In the genomic region with DNA sequence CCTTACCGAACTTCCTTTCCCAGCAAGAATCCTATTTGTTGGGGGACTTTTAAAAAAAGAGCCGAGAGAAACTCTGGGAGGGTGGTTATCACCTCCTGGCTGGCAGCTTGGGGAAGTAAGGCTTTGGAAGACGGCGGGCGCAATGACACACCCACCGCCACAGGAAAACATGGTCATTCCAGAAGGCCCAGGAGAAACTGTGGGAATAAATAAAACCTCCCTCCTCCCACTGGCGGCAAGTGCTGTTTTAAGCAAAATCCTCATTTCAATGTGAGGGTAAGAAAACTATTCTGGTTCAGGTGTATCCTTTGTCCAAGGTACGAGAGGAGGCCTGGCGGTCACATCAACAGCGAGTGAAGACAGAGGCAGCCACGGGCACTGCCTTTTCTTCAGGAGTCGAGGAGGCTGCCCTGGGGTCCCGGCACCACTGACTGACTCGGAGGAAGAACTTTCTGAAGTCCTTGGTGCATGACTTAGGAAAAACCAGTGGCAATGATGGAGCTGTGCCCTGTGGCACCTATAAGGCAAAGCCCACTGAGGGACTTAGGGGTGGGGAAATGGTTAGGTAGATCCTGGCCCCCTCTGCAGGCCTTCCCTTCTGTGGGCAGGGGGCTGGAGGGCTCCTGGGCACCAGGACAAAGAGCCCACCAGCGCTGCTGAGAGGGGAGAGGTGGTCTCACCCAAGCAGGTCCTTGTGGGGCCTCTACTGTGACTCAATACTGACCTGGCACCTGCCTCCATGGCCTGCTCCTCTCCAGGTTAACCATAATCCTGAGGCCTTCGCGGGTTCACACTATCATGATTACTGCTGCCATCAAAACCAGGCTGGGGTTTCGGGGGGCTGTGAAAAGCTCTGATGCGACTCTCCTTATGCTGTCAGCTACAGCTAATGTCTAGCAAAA, we compare ENCODE assay signal across 9 cellular contexts. TPM values are rescaled to one million over a fixed set of nuclear protein-coding genes. Genes with fewer than 3 reads are reported as not detected.
DNase-seq lines count a peak whose midpoint lies in the region; ATAC-seq and TF ChIP-seq lines count a peak whose summit lies in the region.
"Had no signal": no experiment of that assay in that cellular context is flagged by ENCODE, and none has a peak within 500 bp of the region (broad histone marks: within the 10 kb centered on the region; RNA-seq: fewer than 3 reads in every experiment).

No MANE protein-coding gene starts in this region.

- no peak for TF ChIP-seq CTCF in brain microvascular endothelial cell (IDR thresholded peaks at IDR 0.05; ENCODE audit: low read depth, low read length, missing control alignments)
- TF ChIP-seq CTCF in tibial nerve (IDR thresholded peaks at IDR 0.05) = no peak

- no peaks in the 10 kb centered on the region for H3K27me3 Mint-ChIP-seq in activated T-cell treated with anti-CD3 and anti-CD28 coated beads, Interleukin-2, amount 50 U/mL, for 24 hours

- peak overlapping the region; percentile 96 for H3K27ac Mint-ChIP-seq in activated T-cell treated with anti-CD3 and anti-CD28 coated beads, Interleukin-2, amount 50 U/mL, for 24 hours

- 65 to 69% methylated on average over 18 to 19 of the region's 19 CpGs for WGBS in tibial nerve, 2 donors

- H3K9ac ChIP-seq in mucosa of rectum (ENCODE audit: low read depth in 1 of 2, low read length in 2 of 2) = no peak overlapping the region

- H3K9me3 ChIP-seq in mucosa of rectum (ENCODE audit: control insufficient read depth in 2 of 2, low read length in 2 of 2) = no peaks in the 10 kb centered on the region
- H3K9me3 ChIP-seq in tibial nerve = no peaks in the 10 kb centered on the region

- TF ChIP-seq POLR2A in tibial nerve (IDR thresholded peaks at IDR 0.05) = no peak

- peak overlapping the region; percentile 9 for H3K4me3 Mint-ChIP-seq in activated T-cell treated with anti-CD3 and anti-CD28 coated beads, Interleukin-2, amount 50 U/mL, for 24 hours

- ATAC-seq in GM19452 (IDR thresholded peaks at IDR 0.05; ENCODE audit: unreplicated experiment) = no peak

- H3K27ac ChIP-seq in brain microvascular endothelial cell (peak overlapping the region; percentile 96), mucosa of rectum (ENCODE audit: low read depth in 2 of 2, low read length in 2 of 2) (peak overlapping the region; percentile 4 to 73), tibial nerve (peak overlapping the region; percentile 86 to 98 (median 92))

- TF ChIP-seq EP300 in tibial nerve (IDR thresholded peaks at IDR 0.05) = peak in 1 of 2 donors; percentile 13

- in situ Hi-C loops in brain microvascular endothelial cell (cut with HindIII; ENCODE audit: low pct_ligation_motif_present, low sequenced_read_pairs) = no loop called here

- peaks cover 44 to 45% of the 10 kb centered on the region in 2 donors for H3K4me1 ChIP-seq in mucosa of rectum (ENCODE audit: control insufficient read depth in 2 of 2, insufficient read depth in 2 of 2, low read length in 2 of 2)
- peaks cover 4 to 93% (median 77%) of the 10 kb centered on the region in 4 donors for H3K4me1 ChIP-seq in tibial nerve

- peak; percentile 59 for DNase-seq in activated T-cell treated with anti-CD3 and anti-CD28 coated beads, Interleukin-2, amount 50 U/mL, for 24 hours
- DNase-seq in activated T-cell treated with anti-CD3 and anti-CD28 coated beads, Interleukin-2, amount 50 U/mL, for 1 hour = no peak
- no peak for DNase-seq in brain microvascular endothelial cell
- DNase-seq in tibial nerve (ENCODE audit: low spot score in 2 of 2) = no peak
- DNase-seq in NCI-H510A treated with DMSO at 0.1 percent for 48 hours (lab: John Stamatoyannopoulos, UW) = no peak
- DNase-seq in DMS53 (lab: John Stamatoyannopoulos, UW) = no peak
- DNase-seq: stimulated activated CD4-positive, alpha-beta T cell treated with anti-CD3 and anti-CD28 coated beads, Interleukin-4, amount 100 ng/mL, for 24 hours had no signal

- no peaks in the 10 kb centered on the region for H3K9me3 Mint-ChIP-seq in activated T-cell treated with anti-CD3 and anti-CD28 coated beads, Interleukin-2, amount 50 U/mL, for 24 hours

- H3K36me3 Mint-ChIP-seq in activated T-cell treated with anti-CD3 and anti-CD28 coated beads, Interleukin-2, amount 50 U/mL, for 24 hours (ENCODE audit: low read depth) = peaks cover 60% of the 10 kb centered on the region

- no peak overlapping the region for H3K4me3 ChIP-seq in brain microvascular endothelial cell (ENCODE audit: low read depth, low read length)
- H3K4me3 ChIP-seq in mucosa of rectum (ENCODE audit: low read length in 2 of 2) = no peak overlapping the region
- H3K4me3 ChIP-seq in tibial nerve = no peak overlapping the region

- no peaks in the 10 kb centered on the region for H3K27me3 ChIP-seq in brain microvascular endothelial cell (replicated peaks)
- H3K27me3 ChIP-seq in mucosa of rectum (ENCODE audit: control insufficient read depth in 2 of 2, insufficient read depth in 2 of 2, low read length in 2 of 2) = no peaks in the 10 kb centered on the region
- H3K27me3 ChIP-seq in tibial nerve = no peaks in the 10 kb centered on the region

- peaks cover 90% of the 10 kb centered on the region for H3K4me1 Mint-ChIP-seq in activated T-cell treated with anti-CD3 and anti-CD28 coated beads, Interleukin-2, amount 50 U/mL, for 24 hours (ENCODE audit: low read depth)

- H3K36me3 ChIP-seq in brain microvascular endothelial cell (replicated peaks) (peaks cover 22% of the 10 kb centered on the region), mucosa of rectum (ENCODE audit: control insufficient read depth in 2 of 2, insufficient read depth in 2 of 2, low read length in 2 of 2) (peaks cover 32 to 34% of the 10 kb centered on the region in 2 donors), tibial nerve (peaks cover 0 to 11% (median 0%) of the 10 kb centered on the region in 3 donors)

RNA-seq across cellular contexts. Expression of a gene that starts 21.4 kb away (rescaled TPM):
- total RNA-seq in tibial nerve = 100 to 1,000 TPM in 2 of 4 donors, 10 to 100 TPM in 2; 81.3 to 115 (median 98.9) TPM

RNA-seq across cellular contexts. Expression of a gene that starts 59.6 kb away (rescaled TPM):
- total RNA-seq in tibial nerve = 1,000 to 10,000 TPM; 1,317 to 2,202 (median 1,604) TPM

Comparison
In these comparisons a context has a peak if more than half of its experiments do, and no peak if none do; other contexts are left out.
1. H3K27ac ChIP-seq: peak in every context shown above with its lines; median percentile 96 in brain microvascular endothelial cell; 92 in tibial nerve; 38 in mucosa of rectum.